ENCODE assay signal across 24 cellular contexts in the genomic region with DNA sequence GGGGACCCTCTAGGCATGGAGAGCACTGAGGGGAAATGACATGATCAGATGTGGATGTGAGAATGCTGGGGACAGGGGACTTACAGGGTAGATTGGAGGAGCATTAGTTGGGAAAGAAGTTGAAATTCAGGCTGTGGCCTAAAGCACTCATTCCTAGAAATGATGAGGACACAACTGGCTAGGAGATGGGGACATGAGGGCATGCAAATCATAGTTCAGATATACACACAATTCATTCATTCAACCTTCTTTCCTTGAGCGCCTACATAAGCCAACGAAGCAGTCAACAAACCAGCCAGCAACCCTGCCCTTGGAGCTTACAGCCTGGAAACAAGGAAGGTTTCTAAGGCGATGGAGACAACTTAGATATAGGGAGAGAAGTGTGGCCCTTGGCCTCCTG. TPM values are rescaled to one million over a fixed set of nuclear protein-coding genes. Genes with fewer than 3 reads are reported as not detected.
"Had no signal": no experiment of that assay in that cellular context is flagged by ENCODE, and none has a peak within 500 bp of the region (broad histone marks: within the 10 kb centered on the region; RNA-seq: fewer than 3 reads in every experiment).

No MANE protein-coding gene starts in this region.

- H3K36me3 ChIP-seq: left ventricle myocardium inferior, sigmoid colon, thyroid gland, uterus had no signal

- H3K27me3 Mint-ChIP-seq: memory B cell had no signal

- H3K27me3 ChIP-seq: hepatocyte, sigmoid colon, thyroid gland, upper lobe of left lung, uterus had no signal

- H3K4me3 ChIP-seq: dorsolateral prefrontal cortex, hepatocyte, left ventricle myocardium inferior, lower lobe of right lung, psoas muscle, sigmoid colon, skin epidermis, suprapubic skin, thyroid gland, upper lobe of left lung, uterus had no signal

- H3K9me3 Mint-ChIP-seq: memory B cell, mesothelial cell of epicardium, nephron had no signal

- H3K9me3 ChIP-seq: left ventricle myocardium inferior, lower lobe of right lung, psoas muscle, sigmoid colon, suprapubic skin, thyroid gland, upper lobe of left lung, uterus had no signal

- H3K4me3 Mint-ChIP-seq: memory B cell, mesothelial cell of epicardium, nephron had no signal

- DNase-seq: cortex of kidney; dorsolateral prefrontal cortex; effector CD8-positive, alpha-beta T cell; foreskin melanocyte; head of caudate nucleus; kidney; left cardiac atrium; left ventricle myocardium inferior; lower lobe of right lung; psoas muscle; sigmoid colon; stimulated activated CD4-positive, alpha-beta T cell treated with anti-CD3 and anti-CD28 coated beads, Interleukin-2, amount 100 ng/mL, for 24 hours; stimulated activated CD4-positive, alpha-beta T cell treated with anti-CD3 and anti-CD28 coated beads, Interleukin-4, amount 100 ng/mL, for 4 hours; stimulated activated naive CD8-positive, alpha-beta T cell treated with anti-CD3 and anti-CD28 coated beads, Interleukin-15, Interleukin-2, amounts not matched to agents 100 U/mL and 50 U/mL, for 24 hours; thyroid gland; upper lobe of left lung; uterus had no signal

- H3K36me3 Mint-ChIP-seq: mesothelial cell of epicardium had no signal

- H3K4me1 ChIP-seq: left ventricle myocardium inferior, lower lobe of right lung, psoas muscle, thyroid gland, uterus had no signal

- H3K27ac Mint-ChIP-seq: memory B cell, mesothelial cell of epicardium had no signal

- ATAC-seq: left cardiac atrium; lower lobe of right lung; psoas muscle; stimulated activated naive CD8-positive, alpha-beta T cell treated with anti-CD3 and anti-CD28 coated beads, Interleukin-15, Interleukin-2, amounts not matched to agents 100 U/mL and 50 U/mL, for 24 hours had no signal

RNA-seq across cellular contexts. Expression of a gene that starts 14.2 kb away (rescaled TPM):
- total RNA-seq: myocyte had no signal
